21 cellular contexts compared by ENCODE assay signal in genomic region chr4:142016031-142016430, GRCh38.
DNase-seq lines count a peak whose midpoint lies in the region; ATAC-seq, FAIRE-seq and TF ChIP-seq lines count a peak whose summit lies in the region.
"Had no signal": no experiment of that assay in that cellular context is flagged by ENCODE, and none has a peak within 500 bp of the region (broad histone marks: within the 10 kb centered on the region; RNA-seq: fewer than 3 reads in every experiment).

No MANE protein-coding gene starts in this region.

- H3K79me2 ChIP-seq in GM12878 (ENCODE audit: control insufficient read depth, insufficient read depth, low read length), result no peaks in the 10 kb centered on the region

- no peaks in the 10 kb centered on the region for H3K36me3 ChIP-seq in GM12878 (ENCODE audit: control insufficient read depth in 2 of 2, insufficient read depth in 2 of 2, low read length in 1 of 2)
- H3K36me3 ChIP-seq: heart right ventricle, tibial nerve, WERI-Rb-1 had no signal

- DNase-seq in GM12878 (ENCODE audit: low read depth, low spot score) (peak; percentile 0), H4 (ENCODE audit: low spot score) (no peak), foreskin fibroblast (no peak)
- DNase-seq: activated CD8-positive, alpha-beta memory T cell treated with anti-CD3 and anti-CD28 coated beads for 24 hours; AML-193; CD8-positive, alpha-beta memory T cell; HCEC 1CT; heart right ventricle; left colon; mesendoderm; NCI-H2107; NCI-H524 treated with DMSO at 0.1 percent for 48 hours; nucleus accumbens; stimulated activated CD4-positive, alpha-beta T cell treated with anti-CD3 and anti-CD28 coated beads, Interleukin-2, amount 100 ng/mL, for 48 hours; WERI-Rb-1 had no signal

- SMC1A ChIA-PET in GM12878 (lab: Charles Lee; ENCODE audit: uncharacterized antibody, unreplicated experiment), result no interaction called here

- intact Hi-C loops in GM12878 (cut with micrococcal nuclease; ENCODE audit: unreplicated experiment), result no loop called here

- POLR2A ChIA-PET in GM12878 (lab: Charles Lee), result no interaction called here

- TF ChIP-seq RAD21 in GM12878 (IDR thresholded peaks at IDR 0.05; ENCODE audit: insufficient read depth, low read depth, low read length), result no peak

- no TSS peak for BruUV-seq in GM12878 (replicated peaks; lab: Mats Ljungman, UMichigan)

- TF ChIP-seq CTCF in GM12878 (IDR thresholded peaks at IDR 0.05 in 2 of 3, conservative IDR thresholded peaks at IDR 0.05 in 1 of 3; ENCODE audit: control insufficient read depth in 2 of 3, extremely low read depth in 1 of 3, insufficient read depth in 1 of 3, low read depth in 3 of 3, low read length in 3 of 3) (no peak), foreskin fibroblast (IDR thresholded peaks at IDR 0.05; ENCODE audit: low read depth, low read length) (no peak)

- TF ChIP-seq EP300 in GM12878 (IDR thresholded peaks at IDR 0.05; ENCODE audit: borderline replicate concordance in 1 of 2, control insufficient read depth in 1 of 2, low read depth in 2 of 2, low read length in 2 of 2), result no peak

- no peak overlapping the region for H3K4me3 ChIP-seq in GM12878
- no peak overlapping the region for H3K4me3 ChIP-seq in foreskin fibroblast (ENCODE audit: low read depth in 1 of 2, low read length in 2 of 2)
- H3K4me3 ChIP-seq: heart right ventricle, tibial nerve had no signal

- H4K20me1 ChIP-seq in GM12878 (ENCODE audit: control insufficient read depth, insufficient read depth), result no peaks in the 10 kb centered on the region

- no peak for TF ChIP-seq POLR2A in GM12878 (IDR thresholded peaks at IDR 0.05; ENCODE audit: low read depth, low read length)

- in situ Hi-C loops in GM12878 (cut with MboI), result no loop called here

- no peak overlapping the region for H3K4me2 ChIP-seq in GM12878 (ENCODE audit: control insufficient read depth, insufficient read depth)

- no peaks in the 10 kb centered on the region for H3K27me3 ChIP-seq in GM12878 (replicated peaks in 1 of 2; ENCODE audit: control insufficient read depth in 2 of 2, insufficient read depth in 2 of 2, low read length in 1 of 2)
- H3K27me3 ChIP-seq: heart right ventricle, tibial nerve had no signal

- RAD21 ChIA-PET in GM12878 (lab: Charles Lee; ENCODE audit: unreplicated experiment), result no interaction called here

- no peaks in the 10 kb centered on the region for H3K9me3 ChIP-seq in GM12878 (replicated peaks; ENCODE audit: control insufficient read depth, insufficient read depth, low read length)
- H3K9me3 ChIP-seq: heart right ventricle had no signal

- no peak for FAIRE-seq in GM12878 (lab: Jason Lieb, UNC)
- FAIRE-seq: RCC 7860 had no signal

- no peak overlapping the region for H2AFZ ChIP-seq in GM12878 (ENCODE audit: control insufficient read depth, low read depth, low read length)

- no peak overlapping the region for H3K9ac ChIP-seq in GM12878 (ENCODE audit: control insufficient read depth, insufficient read depth, low read length)

- no peaks in the 10 kb centered on the region for H3K4me1 ChIP-seq in GM12878 (ENCODE audit: control insufficient read depth, insufficient read depth, low read length)
- H3K4me1 ChIP-seq: heart right ventricle, tibial nerve had no signal

- no peak overlapping the region for H3K27ac ChIP-seq in GM12878 (ENCODE audit: control insufficient read depth, insufficient read depth)
- H3K27ac ChIP-seq: heart right ventricle, tibial nerve, WERI-Rb-1 had no signal

- CTCF ChIA-PET in GM12878 (lab: Yijun Ruan, JAX), result no interaction called here

- ATAC-seq in GM18519 (IDR thresholded peaks at IDR 0.05; ENCODE audit: low FRiP score, unreplicated experiment) (peak; percentile 72), GM19463 (IDR thresholded peaks at IDR 0.05; ENCODE audit: unreplicated experiment) (peak; percentile 68), HG03045 (IDR thresholded peaks at IDR 0.05; ENCODE audit: unreplicated experiment) (peak; percentile 44), GM12878 (peak; percentile 71), GM21737 (IDR thresholded peaks at IDR 0.05; ENCODE audit: unreplicated experiment) (no peak)
- ATAC-seq: heart right ventricle, left colon had no signal

TF ChIP-seq in GM12878, 131 proteins besides CTCF, POLR2A, EP300 and RAD21 (continues in another document):
- no peak for TF ChIP-seq BCL3 (IDR thresholded peaks at IDR 0.05; ENCODE audit: borderline replicate concordance, insufficient read depth, low read depth, low read length, poor library complexity, severe bottlenecking)
- no peak for TF ChIP-seq CUX1 (IDR thresholded peaks at IDR 0.05; ENCODE audit: insufficient replicate concordance, low read depth, low read length)
- TF ChIP-seq HDAC6 (IDR thresholded peaks at IDR 0.05; ENCODE audit: unreplicated experiment), result no peak
- TF ChIP-seq ATF2 (IDR thresholded peaks at IDR 0.05; ENCODE audit: low read length), result no peak
- no peak for TF ChIP-seq SPI1 (IDR thresholded peaks at IDR 0.05; ENCODE audit: borderline replicate concordance, insufficient read depth, low read depth, low read length)
- TF ChIP-seq CBX3 (IDR thresholded peaks at IDR 0.05; ENCODE audit: borderline replicate concordance, low read depth), result no peak
- TF ChIP-seq NKRF (conservative IDR thresholded peaks at IDR 0.05), result no peak
- TF ChIP-seq MTA3 (IDR thresholded peaks at IDR 0.05; ENCODE audit: borderline replicate concordance, low read length), result no peak
- TF ChIP-seq BHLHE40 (IDR thresholded peaks at IDR 0.05; ENCODE audit: borderline replicate concordance in 1 of 2, low read depth in 2 of 2, low read length in 1 of 2), result no peak
